8 cellular contexts compared by ENCODE assay signal in genomic region chr20:17680128-17680835, GRCh38. TPM values are rescaled to one million over a fixed set of nuclear protein-coding genes. Genes with fewer than 3 reads are reported as not detected.
DNase-seq lines count a peak whose midpoint lies in the region; ATAC-seq and TF ChIP-seq lines count a peak whose summit lies in the region.

No MANE protein-coding gene starts in this region.

- peak overlapping the region; percentile 77 for H3K4me2 ChIP-seq in OCI-LY1 (ENCODE audit: low read length)

- H3K9me3 ChIP-seq in OCI-LY1 (ENCODE audit: low read length) (no peaks in the 10 kb centered on the region), right lobe of liver (no peaks in the 10 kb centered on the region), tibial artery (no peaks in the 10 kb centered on the region)

- intact Hi-C loops in right lobe of liver (cut with DNase I) (loop anchor here (10.0 kb wide), 3 partner anchors 115 to 205 kb away; no protein-coding TSS in a partner anchor), tibial artery (cut with DNase I; ENCODE audit: low total_unique reads) (loop anchor here (5.0 to 10.0 kb wide), 2 partner anchors 115 to 217 kb away; no protein-coding TSS in a partner anchor)

- H3K9me3 Mint-ChIP-seq in activated T-cell treated with anti-CD3 and anti-CD28 coated beads, Interleukin-2, amount 50 U/mL, for 72 hours = no peaks in the 10 kb centered on the region
- no peaks in the 10 kb centered on the region for H3K9me3 Mint-ChIP-seq in chondrocyte (ENCODE audit: low read depth)

- H3K9ac ChIP-seq in OCI-LY1 (ENCODE audit: low read length) = peak overlapping the region; percentile 74

- H3K36me3 Mint-ChIP-seq in activated T-cell treated with anti-CD3 and anti-CD28 coated beads, Interleukin-2, amount 50 U/mL, for 72 hours (ENCODE audit: insufficient read depth in 2 of 2) = peaks cover 2% of the 10 kb centered on the region in 2 donors
- peaks cover 22% of the 10 kb centered on the region for H3K36me3 Mint-ChIP-seq in chondrocyte (ENCODE audit: low read depth)

- H3K36me3 ChIP-seq in OCI-LY1 (ENCODE audit: insufficient read depth, low read length) = peaks cover 15% of the 10 kb centered on the region; the same call in 1 of the 2 replicates
- peaks cover 0 to 12% (median 0%) of the 10 kb centered on the region in 4 donors for H3K36me3 ChIP-seq in right lobe of liver
- peaks cover 0 to 15% (median 0%) of the 10 kb centered on the region in 3 donors for H3K36me3 ChIP-seq in tibial artery

- H2AFZ ChIP-seq in OCI-LY1 (ENCODE audit: low read length) = no peak overlapping the region

- peak overlapping the region; percentile 77 to 78 for H3K4me3 Mint-ChIP-seq in activated T-cell treated with anti-CD3 and anti-CD28 coated beads, Interleukin-2, amount 50 U/mL, for 72 hours
- peak overlapping the region; percentile 73 for H3K4me3 Mint-ChIP-seq in chondrocyte (ENCODE audit: unreplicated experiment)

- no peaks in the 10 kb centered on the region for H3K9me2 ChIP-seq in OCI-LY1 (ENCODE audit: low read depth, low read length)

- H3K4me1 ChIP-seq in OCI-LY1 (ENCODE audit: insufficient read depth, low read length, severe bottlenecking) (peaks cover 18% of the 10 kb centered on the region), right lobe of liver (peaks cover 0 to 68% (median 31%) of the 10 kb centered on the region in 4 donors), tibial artery (peaks cover 0 to 38% (median 22%) of the 10 kb centered on the region in 4 donors)

- H3K27me3 Mint-ChIP-seq in activated T-cell treated with anti-CD3 and anti-CD28 coated beads, Interleukin-2, amount 50 U/mL, for 72 hours (ENCODE audit: low read depth) = peaks cover 18% of the 10 kb centered on the region
- H3K27me3 Mint-ChIP-seq in chondrocyte (ENCODE audit: low read depth) = peaks cover 11% of the 10 kb centered on the region

- no peak for ATAC-seq in activated T-cell treated with anti-CD3 and anti-CD28 coated beads, Interleukin-2, amount 50 U/mL, for 72 hours (replicated peaks in 1 of 2)
- peak; percentile 11 to 42 (median 29) for ATAC-seq in right lobe of liver

- H3K79me2 ChIP-seq in OCI-LY1 (ENCODE audit: insufficient read depth, low read length) = no peaks in the 10 kb centered on the region

- TF ChIP-seq POLR2A in right lobe of liver (IDR thresholded peaks at IDR 0.05) = peak; percentile 42

- no peaks in the 10 kb centered on the region for H3F3A ChIP-seq in OCI-LY1 (ENCODE audit: insufficient read depth, low read length)

- H4K20me1 ChIP-seq in OCI-LY1 (ENCODE audit: insufficient read depth, low read length) = no peaks in the 10 kb centered on the region

- H3K4me3 ChIP-seq in OCI-LY1 (ENCODE audit: low read depth, low read length, poor library complexity, severe bottlenecking) (peak overlapping the region; percentile 68), right lobe of liver (peak overlapping the region; percentile 74 to 89 (median 85)), tibial artery (peak overlapping the region; percentile 79 to 90)

- WGBS in right lobe of liver (ENCODE audit: insufficient coverage, low coverage, low lambda C conversion rate, missing lambda C conversion rate) = 0% methylated on average over 13 of the region's 23 CpGs

- H3K27ac ChIP-seq in OCI-LY1 (ENCODE audit: low read depth, low read length, poor library complexity, severe bottlenecking) (peak overlapping the region; percentile 44), right lobe of liver (peak overlapping the region; percentile 83 to 94 (median 86)), tibial artery (peak overlapping the region; percentile 82 to 87)

- no peaks in the 10 kb centered on the region for H3K27me3 ChIP-seq in OCI-LY1 (ENCODE audit: insufficient read depth, low read length)
- H3K27me3 ChIP-seq in right lobe of liver = no peaks in the 10 kb centered on the region
- peaks cover 0 to 6% of the 10 kb centered on the region in 2 donors for H3K27me3 ChIP-seq in tibial artery

- peak in 1 of 2 donors; percentile 3 for DNase-seq in activated T-cell treated with anti-CD3 and anti-CD28 coated beads, Interleukin-2, amount 50 U/mL, for 72 hours
- DNase-seq in activated T-cell treated with anti-CD3 and anti-CD28 coated beads, Interleukin-2, amount 50 U/mL, for 1 hour = no peak
- DNase-seq in chondrocyte (ENCODE audit: low spot score) = no peak
- peak; percentile 81 to 85 (median 84) for DNase-seq in right lobe of liver
- peak; percentile 57 to 73 for DNase-seq in tibial artery
- DNase-seq in KG1 (lab: John Stamatoyannopoulos, UW) = no peak
- DNase-seq in NCI-H1092 (lab: John Stamatoyannopoulos, UW) = no peak

- TF ChIP-seq CTCF in OCI-LY1 (IDR thresholded peaks at IDR 0.05; ENCODE audit: low read length) = no peak
- no peak for TF ChIP-seq CTCF in chondrocyte (IDR thresholded peaks at IDR 0.05)
- TF ChIP-seq CTCF in right lobe of liver (IDR thresholded peaks at IDR 0.05) = no peak
- no peak for TF ChIP-seq CTCF in tibial artery (IDR thresholded peaks at IDR 0.05)

- H3K27ac Mint-ChIP-seq in activated T-cell treated with anti-CD3 and anti-CD28 coated beads, Interleukin-2, amount 50 U/mL, for 72 hours = peak overlapping the region; percentile 37
- H3K27ac Mint-ChIP-seq in chondrocyte (ENCODE audit: unreplicated experiment) = peak overlapping the region; percentile 78

- H3K4me1 Mint-ChIP-seq in activated T-cell treated with anti-CD3 and anti-CD28 coated beads, Interleukin-2, amount 50 U/mL, for 72 hours (ENCODE audit: low read depth) = peaks cover 15% of the 10 kb centered on the region
- H3K4me1 Mint-ChIP-seq in chondrocyte (ENCODE audit: low read depth) = peaks cover 59% of the 10 kb centered on the region

RNA-seq across cellular contexts. Expression of gene RRBP1, which starts 1.8 kb away (rescaled TPM):
- total RNA-seq in activated T-cell treated with anti-CD3 and anti-CD28 coated beads, Interleukin-2, amount 50 U/mL, for 72 hours = 10 to 100 TPM; 17.1 to 25.7 TPM
- total RNA-seq in chondrocyte (459 to 621 TPM (median 460 TPM) in 3 replicates), right lobe of liver (100 to 1,000 TPM; 121 to 274 (median 193) TPM)

RNA-seq across cellular contexts. Expression of gene BANF2, which starts 19.5 kb away (rescaled TPM):
- total RNA-seq in activated T-cell treated with anti-CD3 and anti-CD28 coated beads, Interleukin-2, amount 50 U/mL, for 72 hours = not detected
- not detected in 3 replicates for total RNA-seq in chondrocyte
- not detected for total RNA-seq in right lobe of liver

Comparison
In these comparisons a context has a peak if more than half of its experiments do, and no peak if none do; other contexts are left out.
1. ATAC-seq: peak in right lobe of liver (4 of 4); none in activated T-cell treated with anti-CD3 and anti-CD28 coated beads, Interleukin-2, amount 50 U/mL, for 72 hours (0 of 2).
2. DNase-seq: peak in right lobe of liver (3 of 3) and tibial artery (2 of 2); none in activated T-cell treated with anti-CD3 and anti-CD28 coated beads, Interleukin-2, amount 50 U/mL, for 1 hour (single experiment), chondrocyte (single experiment), KG1 (single experiment) and NCI-H1092 (single experiment).
3. RNA of gene RRBP1, which starts 1.8 kb away (total RNA-seq): 459 to 621 TPM in chondrocyte and 121 to 274 TPM in right lobe of liver; 17.1 to 25.7 TPM in activated T-cell treated with anti-CD3 and anti-CD28 coated beads, Interleukin-2, amount 50 U/mL, for 72 hours; every median in the first group is over 4 times any median in the second.
4. Peak in every context shown above with its lines, with median percentiles within 50 percentile points of each other: H3K27ac ChIP-seq and H3K4me3 ChIP-seq.